ENCODE assay signal across 1 cellular context in the genomic region with DNA sequence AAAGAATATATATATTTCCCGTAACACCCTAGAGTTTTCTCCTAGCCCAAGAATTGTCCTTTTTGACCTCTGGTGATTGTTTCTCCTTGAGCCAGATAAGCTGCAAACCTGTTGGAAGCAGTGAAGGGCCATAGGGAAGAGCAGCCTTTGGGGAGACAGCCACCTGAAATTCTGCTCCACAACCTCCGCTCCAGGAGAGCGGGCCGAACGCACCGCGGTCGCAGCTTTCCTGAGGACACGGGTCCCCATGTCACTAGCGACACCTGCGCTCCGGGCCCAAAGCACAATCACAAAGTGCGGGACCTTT.
TF ChIP-seq lines count a peak whose summit lies in the region.

No MANE protein-coding gene starts in this region.

TF ChIP-seq in A549, 52 proteins besides CTCF, POLR2A, EP300 and RAD21 (continued from another document):
- TF ChIP-seq PHF8 (IDR thresholded peaks at IDR 0.05; ENCODE audit: borderline replicate concordance, low read depth) (no peak), HOXA7 (CRISPR knock-in tag; IDR thresholded peaks at IDR 0.05) (no peak), BHLHE40 (IDR thresholded peaks at IDR 0.05; ENCODE audit: low read depth, low read length) (no peak), CBX8 (IDR thresholded peaks at IDR 0.05) (no peak), GATA3 (IDR thresholded peaks at IDR 0.05; ENCODE audit: borderline replicate concordance) (no peak)
- TF ChIP-seq, protein P1, sequence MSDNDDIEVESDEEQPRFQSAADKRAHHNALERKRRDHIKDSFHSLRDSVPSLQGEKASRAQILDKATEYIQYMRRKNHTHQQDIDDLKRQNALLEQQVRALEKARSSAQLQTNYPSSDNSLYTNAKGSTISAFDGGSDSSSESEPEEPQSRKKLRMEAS (IDR thresholded peaks at IDR 0.05): no peak
